In the genomic region with DNA sequence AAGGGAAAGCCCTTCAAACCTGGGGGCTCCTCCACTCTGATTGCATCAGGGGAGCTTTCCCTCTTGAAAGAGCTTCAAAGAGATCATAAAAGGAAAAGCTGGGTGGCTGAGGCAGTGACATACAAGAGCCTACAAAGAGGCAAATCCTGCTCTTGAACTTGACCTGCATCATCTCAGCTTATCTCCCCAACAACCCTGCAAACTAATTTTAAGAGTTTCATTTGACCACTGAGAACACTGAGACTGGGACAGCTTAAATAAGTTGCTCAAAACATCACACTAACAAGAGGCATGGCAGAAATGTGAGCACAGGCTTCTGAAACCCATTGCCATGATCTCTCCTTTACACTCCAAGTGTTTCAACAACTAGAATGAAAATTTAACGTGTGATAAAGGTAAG, we compare ENCODE assay signal across 16 cellular contexts.
"Had no signal": no experiment of that assay in that cellular context is flagged by ENCODE, and none has a peak within 500 bp of the region (broad histone marks: within the 10 kb centered on the region; RNA-seq: fewer than 3 reads in every experiment).

No MANE protein-coding gene starts in this region.

- DNase-seq: activated CD4-positive, alpha-beta T cell treated with anti-CD3 and anti-CD28 coated beads for 1 hour; activated CD8-positive, alpha-beta memory T cell treated with anti-CD3 and anti-CD28 coated beads for 24 hours; activated CD8-positive, alpha-beta memory T cell treated with anti-CD3 and anti-CD28 coated beads, Interleukin-2, amount 50 U/mL, for 48 hours; activated effector memory CD4-positive, alpha-beta T cell treated with anti-CD3 and anti-CD28 coated beads, Interleukin-2, amount 50 U/mL, for 16 hours; activated T-cell treated with anti-CD3 and anti-CD28 coated beads, Interleukin-2, amount 50 U/mL, for 48 hours; effector CD8-positive, alpha-beta T cell; heart right ventricle; left ventricle myocardium superior; nephron progenitor cell; occipital lobe; stimulated activated CD4-positive, alpha-beta T cell treated with anti-CD3 and anti-CD28 coated beads, Interleukin-2, amount 100 ng/mL, for 24 hours; stimulated activated naive CD8-positive, alpha-beta T cell treated with anti-CD3 and anti-CD28 coated beads, Interleukin-15, Interleukin-2, amounts not matched to agents 100 U/mL and 50 U/mL, for 24 hours; substantia nigra; tibial artery had no signal

- H3K4me3 ChIP-seq: heart right ventricle, tibial artery had no signal

- H3K36me3 ChIP-seq: heart right ventricle, tibial artery had no signal

- ATAC-seq: esophagus mucosa; heart right ventricle; left ventricle myocardium superior; stimulated activated naive CD8-positive, alpha-beta T cell treated with anti-CD3 and anti-CD28 coated beads, Interleukin-15, Interleukin-2, amounts not matched to agents 100 U/mL and 50 U/mL, for 24 hours had no signal

- H3K27ac ChIP-seq: heart right ventricle, tibial artery, VCaP had no signal

- H3K9me3 ChIP-seq: heart right ventricle, tibial artery had no signal

- H3K4me1 ChIP-seq: heart right ventricle, tibial artery had no signal

- H3K27me3 ChIP-seq: heart right ventricle, tibial artery had no signal
